Comparison of ENCODE assay signal across 10 cellular contexts in genomic region chr9:136614372-136614922, GRCh38. TPM values are rescaled to one million over a fixed set of nuclear protein-coding genes. Genes with fewer than 3 reads are reported as not detected.
A peak's percentile ranks its signal among the peaks of the same experiment; 100 is the strongest.
DNase-seq lines count a peak whose midpoint lies in the region; ATAC-seq and TF ChIP-seq lines count a peak whose summit lies in the region.
"Had no signal": no experiment of that assay in that cellular context is flagged by ENCODE, and none has a peak within 500 bp of the region (broad histone marks: within the 10 kb centered on the region; RNA-seq: fewer than 3 reads in every experiment).

No MANE protein-coding gene starts in this region.

- H3K27me3 ChIP-seq in skeletal muscle tissue (ENCODE audit: control insufficient read depth in 3 of 3, insufficient read depth in 3 of 3, low read length in 3 of 3), result peaks cover 0 to 12% (median 10%) of the 10 kb centered on the region in 3 donors
- no peaks in the 10 kb centered on the region for H3K27me3 ChIP-seq in CD4-positive, alpha-beta T cell (ENCODE audit: control insufficient read depth, insufficient read depth, low read length)

- H3K4me3 ChIP-seq in astrocyte of the cerebellum (ENCODE audit: low read depth, low read length), result no peak overlapping the region
- H3K4me3 ChIP-seq in skeletal muscle tissue (ENCODE audit: low read length in 3 of 3), result no peak overlapping the region

- H3K4me1 ChIP-seq in skeletal muscle tissue (ENCODE audit: control insufficient read depth in 3 of 3, insufficient read depth in 3 of 3, low read length in 3 of 3), result peaks cover 5 to 11% (median 9%) of the 10 kb centered on the region in 3 donors

- H3K4me3 Mint-ChIP-seq in CD4-positive, alpha-beta T cell, result no peak overlapping the region

- no peaks in the 10 kb centered on the region for H3K9me3 ChIP-seq in skeletal muscle tissue (ENCODE audit: control insufficient read depth in 3 of 3, low read length in 3 of 3)
- no peaks in the 10 kb centered on the region for H3K9me3 ChIP-seq in CD4-positive, alpha-beta T cell (ENCODE audit: control insufficient read depth, low read length)

- peak overlapping the region; percentile 56 for H3K27ac ChIP-seq in skeletal muscle tissue (ENCODE audit: low read depth, low read length)
- H3K27ac ChIP-seq in CD4-positive, alpha-beta T cell (ENCODE audit: low read depth, low read length), result no peak overlapping the region

- ATAC-seq in left ventricle myocardium superior, result peak; percentile 75
- no peak for ATAC-seq in CD4-positive, alpha-beta T cell (ENCODE audit: poor library complexity)

- intact Hi-C loops in left ventricle myocardium superior (cut with micrococcal nuclease), result no loop called here
- intact Hi-C loops in CD4-positive, alpha-beta T cell (cut with DNase I, micrococcal nuclease), result no loop called here

- CTCF ChIA-PET in CD4-positive, alpha-beta T cell (lab: Charles Lee), result no interaction called here

- in situ Hi-C loops in astrocyte of the cerebellum (cut with HindIII; ENCODE audit: low sequenced_read_pairs), result no loop called here

- no peaks in the 10 kb centered on the region for H3K36me3 Mint-ChIP-seq in CD4-positive, alpha-beta T cell (ENCODE audit: low read depth)

- H3K27me3 Mint-ChIP-seq in CD4-positive, alpha-beta T cell, result peaks cover 4% of the 10 kb centered on the region

- H3K4me1 Mint-ChIP-seq in CD4-positive, alpha-beta T cell (ENCODE audit: low read depth), result no peaks in the 10 kb centered on the region

- POLR2A ChIA-PET in CD4-positive, alpha-beta T cell (lab: Charles Lee), result no interaction called here

- DNase-seq in ELR (ENCODE audit: low read depth), result peak; percentile 87
- peak; percentile 35 for DNase-seq in astrocyte of the cerebellum (ENCODE audit: low read depth)
- DNase-seq in left ventricle myocardium superior, result peak; percentile 66
- DNase-seq in CD4-positive, alpha-beta T cell, result no peak
- DNase-seq in NCI-H2081 (lab: John Stamatoyannopoulos, UW), result no peak
- DNase-seq in DMS153 treated with DMSO at 0.1 percent for 48 hours (lab: John Stamatoyannopoulos, UW; ENCODE audit: unreplicated experiment), result no peak
- DNase-seq in activated effector memory CD4-positive, alpha-beta T cell treated with Interleukin-2 at 50 U/mL for 16 hours, result no peak
- DNase-seq: SW 1271 had no signal

- H3K27ac Mint-ChIP-seq in CD4-positive, alpha-beta T cell, result no peak overlapping the region

- H3K9ac ChIP-seq in skeletal muscle tissue (ENCODE audit: low read depth in 1 of 3, low read length in 3 of 3), result no peak overlapping the region

- no peaks in the 10 kb centered on the region for H3K36me3 ChIP-seq in skeletal muscle tissue (ENCODE audit: control insufficient read depth in 3 of 3, insufficient read depth in 3 of 3, low read length in 3 of 3)

- no peaks in the 10 kb centered on the region for H3K9me3 Mint-ChIP-seq in CD4-positive, alpha-beta T cell
- H3K9me3 Mint-ChIP-seq: neural crest cell had no signal

- no peak for TF ChIP-seq CTCF in astrocyte of the cerebellum (IDR thresholded peaks at IDR 0.05; ENCODE audit: low read depth, low read length, missing control alignments)
- no peak for TF ChIP-seq CTCF in CD4-positive, alpha-beta T cell (IDR thresholded peaks at IDR 0.05)

RNA-seq across cellular contexts. Expression of gene EGFL7, which starts 48.3 kb away (rescaled TPM):
- total RNA-seq in left ventricle myocardium superior (63.8 TPM), skeletal muscle tissue (51.7 TPM)
- total RNA-seq in CD4-positive, alpha-beta T cell, result not detected

Comparison
In these comparisons a context has a peak if more than half of its experiments do, and no peak if none do; other contexts are left out.
1. DNase-seq: peak in ELR (single experiment), astrocyte of the cerebellum (single experiment) and left ventricle myocardium superior (single experiment); none in CD4-positive, alpha-beta T cell (0 of 10), NCI-H2081 (0 of 2), DMS153 treated with DMSO at 0.1 percent for 48 hours (single experiment) and activated effector memory CD4-positive, alpha-beta T cell treated with Interleukin-2 at 50 U/mL for 16 hours (single experiment).
2. RNA of gene EGFL7, which starts 48.3 kb away (total RNA-seq): 63.8 TPM in left ventricle myocardium superior (single experiment) and 51.7 TPM in skeletal muscle tissue (single experiment); not detected in CD4-positive, alpha-beta T cell; every median in the first group is over 10 times any median in the second.